31 cellular contexts compared by ENCODE assay signal in genomic region chr11:34794696-34795095, GRCh38.
"Had no signal": no experiment of that assay in that cellular context is flagged by ENCODE, and none has a peak within 500 bp of the region (broad histone marks: within the 10 kb centered on the region; RNA-seq: fewer than 3 reads in every experiment).

No MANE protein-coding gene starts in this region.

- H3K4me3 ChIP-seq: ascending aorta, cardiac muscle cell had no signal

- ATAC-seq: activated CD4-positive, alpha-beta T cell treated with anti-CD3 and anti-CD28 coated beads for 36 hours; activated CD4-positive, CD25-positive, alpha-beta regulatory T cell treated with anti-CD3 and anti-CD28 coated beads, Interleukin-2, amount 50 U/mL, for 24 hours; activated CD8-positive, alpha-beta memory T cell treated with anti-CD3 and anti-CD28 coated beads, Interleukin-2, amount 10 ng/mL, durations not matched to agents 7 days and 5 days; activated CD8-positive, alpha-beta T cell treated with anti-CD3 and anti-CD28 coated beads, Interleukin-2, amount 10 ng/mL, durations not matched to agents 7 days and 5 days; activated naive CD8-positive, alpha-beta T cell treated with anti-CD3 and anti-CD28 coated beads, Interleukin-2, amount 50 U/mL, for 24 hours had no signal

- H3K27ac ChIP-seq: ascending aorta, cardiac muscle cell, WERI-Rb-1 had no signal

- DNase-seq: activated CD4-positive, alpha-beta memory T cell treated with anti-CD3 and anti-CD28 coated beads, Interleukin-2, amount 10 ng/mL, durations not matched to agents 7 days and 5 days; activated CD4-positive, alpha-beta T cell treated with anti-CD3 and anti-CD28 coated beads for 1 hour; activated CD4-positive, alpha-beta T cell treated with anti-CD3 and anti-CD28 coated beads for 36 hours; activated CD4-positive, alpha-beta T cell treated with anti-CD3 and anti-CD28 coated beads for 48 hours; activated CD4-positive, alpha-beta T cell treated with anti-CD3 and anti-CD28 coated beads, Interleukin-2, amount 10 ng/mL, durations not matched to agents 7 days and 5 days; activated CD4-positive, alpha-beta T cell treated with anti-CD3 and anti-CD28 coated beads, Interleukin-2, amount 50 U/mL, for 48 hours; activated CD4-positive, CD25-positive, alpha-beta regulatory T cell; activated CD8-positive, alpha-beta memory T cell treated with anti-CD3 and anti-CD28 coated beads for 24 hours; activated CD8-positive, alpha-beta memory T cell treated with anti-CD3 and anti-CD28 coated beads, Interleukin-2, amount 10 ng/mL, durations not matched to agents 7 days and 5 days; activated CD8-positive, alpha-beta memory T cell treated with anti-CD3 and anti-CD28 coated beads, Interleukin-2, amount 50 U/mL, for 48 hours; activated CD8-positive, alpha-beta T cell treated with anti-CD3 and anti-CD28 coated beads, Interleukin-2, amount 10 ng/mL, durations not matched to agents 7 days and 5 days; activated effector memory CD4-positive, alpha-beta T cell treated with Interleukin-2 at 50 U/mL for 16 hours; activated gamma-delta T cell; activated naive CD4-positive, alpha-beta T cell treated with anti-CD3 and anti-CD28 coated beads, Interleukin-2, amount 10 ng/mL, durations not matched to agents 7 days and 5 days; activated naive CD4-positive, alpha-beta T cell treated with Interleukin-2 at 50 U/mL for 16 hours; activated naive CD8-positive, alpha-beta T cell treated with anti-CD3 and anti-CD28 coated beads, Interleukin-2, amount 10 ng/mL, durations not matched to agents 7 days and 5 days; activated naive CD8-positive, alpha-beta T cell treated with anti-CD3 and anti-CD28 coated beads, Interleukin-2, amount 50 U/mL, for 24 hours; activated T-cell treated with anti-CD3 and anti-CD28 coated beads, Interleukin-2, amount 50 U/mL, for 24 hours; activated T-cell treated with anti-CD3 and anti-CD28 coated beads, Interleukin-2, amount 50 U/mL, for 48 hours; amygdala; anterior cingulate cortex; caudate nucleus; cerebellar nuclear complex; T-helper 1 cell; T-helper 2 cell; T-helper 9 cell; WERI-Rb-1 had no signal

- H3K27me3 ChIP-seq: ascending aorta, cardiac muscle cell had no signal

- H3K36me3 ChIP-seq: ascending aorta, cardiac muscle cell, WERI-Rb-1 had no signal

- H3K4me1 ChIP-seq: ascending aorta had no signal

- FAIRE-seq: bronchial epithelial cell had no signal

- H3K9me3 ChIP-seq: ascending aorta had no signal
